In the genomic region with DNA sequence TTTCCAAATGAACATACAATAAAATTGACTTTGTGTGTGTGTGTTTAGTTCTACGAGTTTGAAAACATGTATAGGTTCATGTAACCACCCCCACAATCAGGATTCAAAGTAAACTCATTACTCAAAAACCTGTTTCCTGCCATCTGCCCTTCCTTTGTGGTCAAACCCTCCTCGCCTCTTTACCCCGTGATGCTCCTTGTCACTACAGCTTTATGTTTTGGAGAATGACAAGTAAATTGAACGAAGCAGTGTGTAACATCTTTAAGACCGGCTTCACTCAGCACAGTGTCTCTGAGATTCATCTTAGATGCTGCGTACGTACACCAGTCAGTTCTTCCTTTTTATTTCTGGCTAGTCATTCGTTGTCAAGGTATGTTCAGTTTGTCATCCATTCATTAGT, we compare ENCODE assay signal across 11 cellular contexts. TPM values are rescaled to one million over a fixed set of nuclear protein-coding genes. Genes with fewer than 3 reads are reported as not detected.
DNase-seq lines count a peak whose midpoint lies in the region; ATAC-seq lines count a peak whose summit lies in the region.
"Had no signal": no experiment of that assay in that cellular context is flagged by ENCODE, and none has a peak within 500 bp of the region (broad histone marks: within the 10 kb centered on the region; RNA-seq: fewer than 3 reads in every experiment).

No MANE protein-coding gene starts in this region.

- peaks cover 36% of the 10 kb centered on the region for H3K4me1 Mint-ChIP-seq in activated CD8-positive, alpha-beta T cell treated with anti-CD3 and anti-CD28 coated beads, Interleukin-2, amount 10 ng/mL, durations not matched to agents 7 days and 5 days (ENCODE audit: low read depth)
- H3K4me1 Mint-ChIP-seq in naive thymus-derived CD8-positive, alpha-beta T cell, result peaks cover 14 to 39% (median 30%) of the 10 kb centered on the region in 4 donors

- peaks cover 22% of the 10 kb centered on the region for H3K36me3 Mint-ChIP-seq in activated CD8-positive, alpha-beta T cell treated with anti-CD3 and anti-CD28 coated beads, Interleukin-2, amount 10 ng/mL, durations not matched to agents 7 days and 5 days (ENCODE audit: low read depth)
- H3K36me3 Mint-ChIP-seq in naive thymus-derived CD8-positive, alpha-beta T cell, result peaks cover 0 to 6% (median 4%) of the 10 kb centered on the region in 3 donors
- H3K36me3 Mint-ChIP-seq: IgD-negative memory B cell had no signal

- peak; percentile 3 for DNase-seq in CD1c-positive myeloid dendritic cell (ENCODE audit: extremely low spot score)
- peak; percentile 80 for DNase-seq in KBM-7
- DNase-seq in activated CD8-positive, alpha-beta T cell treated with anti-CD3 and anti-CD28 coated beads, Interleukin-2, amount 10 ng/mL, durations not matched to agents 7 days and 5 days, result peak; percentile 86
- DNase-seq in naive thymus-derived CD8-positive, alpha-beta T cell, result peak in 9 of 10 donors; percentile 11 to 81 (median 53)
- DNase-seq in SIG-M5 treated with dmso at 0.1 percent for 504 hours (lab: John Stamatoyannopoulos, UW; ENCODE audit: unreplicated experiment), result no peak
- DNase-seq in putamen (ENCODE audit: low spot score), result no peak
- no peak for DNase-seq in NK-92 treated with Interleukin-12 subunit alpha and Interleukin-12 subunit beta, amount 100 ng/mL, for 24 hours (lab: John Stamatoyannopoulos, UW)
- DNase-seq: NCI-H345 had no signal

- CTCF ChIA-PET in activated CD8-positive, alpha-beta T cell treated with anti-CD3 and anti-CD28 coated beads, Interleukin-2, amount 10 ng/mL, durations not matched to agents 7 days and 5 days (lab: Charles Lee), result interaction anchor here (0.9 to 2.9 kb wide), 10 partner anchors 12 to 112 kb away, joined by 3 to 61 read pairs (median 5); no protein-coding TSS in a partner anchor

- peak; percentile 96 for ATAC-seq in activated CD8-positive, alpha-beta T cell treated with anti-CD3 and anti-CD28 coated beads, Interleukin-2, amount 10 ng/mL, durations not matched to agents 7 days and 5 days
- ATAC-seq in naive thymus-derived CD8-positive, alpha-beta T cell, result peak; percentile 88 to 94
- no peak for ATAC-seq in GM18498 (IDR thresholded peaks at IDR 0.05; ENCODE audit: unreplicated experiment)
- ATAC-seq: GM23338 had no signal

- in situ Hi-C loops in KBM-7 (cut with MboI; ENCODE audit: low pct_unique_long_range_greater_than_20kb, low sequenced_read_pairs), result no loop called here

- POLR2A ChIA-PET in activated CD8-positive, alpha-beta T cell treated with anti-CD3 and anti-CD28 coated beads, Interleukin-2, amount 10 ng/mL, durations not matched to agents 7 days and 5 days (lab: Charles Lee), result interaction anchor here (0.6 to 1.3 kb wide), 9 partner anchors 10 to 133 kb away, joined by 3 to 7 read pairs (median 4); partner anchors contain the start of gene MKI67
- POLR2A ChIA-PET in naive thymus-derived CD8-positive, alpha-beta T cell (lab: Charles Lee), result interaction anchor here (1.5 kb wide), 1 partner anchor 31 kb away, joined by 6 read pairs; no protein-coding TSS in a partner anchor

- peaks cover 7% of the 10 kb centered on the region for H3K27me3 Mint-ChIP-seq in activated CD8-positive, alpha-beta T cell treated with anti-CD3 and anti-CD28 coated beads, Interleukin-2, amount 10 ng/mL, durations not matched to agents 7 days and 5 days (ENCODE audit: low read depth)
- no peaks in the 10 kb centered on the region for H3K27me3 Mint-ChIP-seq in naive thymus-derived CD8-positive, alpha-beta T cell

- peak overlapping the region; percentile 75 for H3K4me3 Mint-ChIP-seq in activated CD8-positive, alpha-beta T cell treated with anti-CD3 and anti-CD28 coated beads, Interleukin-2, amount 10 ng/mL, durations not matched to agents 7 days and 5 days
- H3K4me3 Mint-ChIP-seq in naive thymus-derived CD8-positive, alpha-beta T cell, result peak overlapping the region; percentile 25 to 79 (median 74)
- H3K4me3 Mint-ChIP-seq: GM23338 had no signal

- peak overlapping the region; percentile 92 for H3K27ac Mint-ChIP-seq in activated CD8-positive, alpha-beta T cell treated with anti-CD3 and anti-CD28 coated beads, Interleukin-2, amount 10 ng/mL, durations not matched to agents 7 days and 5 days
- peak overlapping the region; percentile 0 to 91 (median 80) for H3K27ac Mint-ChIP-seq in naive thymus-derived CD8-positive, alpha-beta T cell
- H3K27ac Mint-ChIP-seq: GM23338, IgD-negative memory B cell had no signal

- H3K9me3 Mint-ChIP-seq in activated CD8-positive, alpha-beta T cell treated with anti-CD3 and anti-CD28 coated beads, Interleukin-2, amount 10 ng/mL, durations not matched to agents 7 days and 5 days (ENCODE audit: insufficient read depth), result peaks cover 13% of the 10 kb centered on the region
- H3K9me3 Mint-ChIP-seq in naive thymus-derived CD8-positive, alpha-beta T cell, result peaks cover 0 to 13% (median 8%) of the 10 kb centered on the region in 9 donors

RNA-seq across cellular contexts. Expression of gene MKI67, which starts 54.6 kb away (rescaled TPM):
- total RNA-seq in activated CD8-positive, alpha-beta T cell treated with anti-CD3 and anti-CD28 coated beads, Interleukin-2, amount 10 ng/mL, durations not matched to agents 7 days and 5 days, result 100 to 1,000 TPM; 356 to 368 TPM
- under 1 TPM; 0.08 to 0.34 TPM for total RNA-seq in naive thymus-derived CD8-positive, alpha-beta T cell
- 1 to 10 TPM in 1 of 3 donors, under 1 TPM in 1, not detected in 1; 0.77 to 2.4 TPM for polyA plus RNA-seq in naive thymus-derived CD8-positive, alpha-beta T cell

Comparison
In these comparisons a context has a peak if more than half of its experiments do, and no peak if none do; other contexts are left out.
1. DNase-seq: peak in CD1c-positive myeloid dendritic cell (single experiment), KBM-7 (single experiment), activated CD8-positive, alpha-beta T cell treated with anti-CD3 and anti-CD28 coated beads, Interleukin-2, amount 10 ng/mL, durations not matched to agents 7 days and 5 days (single experiment) and naive thymus-derived CD8-positive, alpha-beta T cell (9 of 10); none in SIG-M5 treated with dmso at 0.1 percent for 504 hours (single experiment), putamen (single experiment) and NK-92 treated with Interleukin-12 subunit alpha and Interleukin-12 subunit beta, amount 100 ng/mL, for 24 hours (single experiment).
2. RNA of gene MKI67, which starts 54.6 kb away (total RNA-seq): 356 to 368 TPM in activated CD8-positive, alpha-beta T cell treated with anti-CD3 and anti-CD28 coated beads, Interleukin-2, amount 10 ng/mL, durations not matched to agents 7 days and 5 days; 0.08 to 0.34 TPM in naive thymus-derived CD8-positive, alpha-beta T cell; every median in the first group is over 100 times any median in the second.